2 cellular contexts compared by ENCODE assay signal in the genomic region with DNA sequence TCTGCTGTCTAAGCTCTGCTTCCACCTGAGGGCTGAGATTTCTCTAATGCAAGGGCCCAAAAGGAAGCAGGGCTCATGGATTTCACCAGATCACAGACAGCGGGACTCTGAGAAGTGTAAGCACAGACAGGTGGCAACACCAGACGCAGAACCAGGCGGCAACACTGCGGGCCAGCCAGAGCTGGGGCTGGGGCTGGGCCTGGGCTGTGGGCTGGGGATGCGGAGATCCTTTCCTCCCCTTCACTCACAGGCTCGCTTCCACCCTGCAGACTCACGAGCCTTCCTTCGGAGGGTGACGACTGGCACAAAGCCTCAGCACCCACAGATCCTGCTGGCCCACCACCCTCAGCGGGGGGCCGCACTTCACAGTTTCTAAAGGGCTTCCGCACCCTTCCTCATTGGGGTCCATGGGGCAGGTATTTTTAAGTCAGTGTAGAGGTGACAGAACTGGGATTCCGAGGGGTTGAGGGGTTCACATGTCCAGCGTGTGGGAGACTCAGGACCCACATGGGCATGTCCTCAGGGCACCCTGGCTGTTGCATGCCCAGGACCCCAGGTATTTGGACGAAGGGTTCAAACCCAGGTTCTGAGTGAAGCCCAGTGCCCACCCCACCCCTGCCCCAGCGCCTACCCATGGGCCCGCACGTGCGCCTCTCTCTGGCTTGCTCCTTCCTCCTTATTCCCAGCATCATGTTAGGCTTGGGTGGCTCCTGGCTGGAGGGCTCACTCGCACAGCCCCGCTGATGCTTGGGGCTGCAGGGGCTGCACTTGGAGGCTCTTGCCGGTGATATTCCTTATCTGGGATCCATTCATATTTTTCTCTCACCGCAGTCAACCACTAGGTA.
TF ChIP-seq lines count a peak whose summit lies in the region.

No MANE protein-coding gene starts in this region.

TF ChIP-seq in GM23338, 12 proteins besides CTCF, POLR2A, EP300 and RAD21 (continues in another document):
- no peak for TF ChIP-seq STAT1 (IDR thresholded peaks at IDR 0.05; ENCODE audit: unreplicated experiment)
- no peak for TF ChIP-seq ZNF114 (CRISPR knock-in tag; IDR thresholded peaks at IDR 0.05)
- no peak for TF ChIP-seq EZH2phosphoT487 (IDR thresholded peaks at IDR 0.05; ENCODE audit: unreplicated experiment)
- TF ChIP-seq, protein P1, sequence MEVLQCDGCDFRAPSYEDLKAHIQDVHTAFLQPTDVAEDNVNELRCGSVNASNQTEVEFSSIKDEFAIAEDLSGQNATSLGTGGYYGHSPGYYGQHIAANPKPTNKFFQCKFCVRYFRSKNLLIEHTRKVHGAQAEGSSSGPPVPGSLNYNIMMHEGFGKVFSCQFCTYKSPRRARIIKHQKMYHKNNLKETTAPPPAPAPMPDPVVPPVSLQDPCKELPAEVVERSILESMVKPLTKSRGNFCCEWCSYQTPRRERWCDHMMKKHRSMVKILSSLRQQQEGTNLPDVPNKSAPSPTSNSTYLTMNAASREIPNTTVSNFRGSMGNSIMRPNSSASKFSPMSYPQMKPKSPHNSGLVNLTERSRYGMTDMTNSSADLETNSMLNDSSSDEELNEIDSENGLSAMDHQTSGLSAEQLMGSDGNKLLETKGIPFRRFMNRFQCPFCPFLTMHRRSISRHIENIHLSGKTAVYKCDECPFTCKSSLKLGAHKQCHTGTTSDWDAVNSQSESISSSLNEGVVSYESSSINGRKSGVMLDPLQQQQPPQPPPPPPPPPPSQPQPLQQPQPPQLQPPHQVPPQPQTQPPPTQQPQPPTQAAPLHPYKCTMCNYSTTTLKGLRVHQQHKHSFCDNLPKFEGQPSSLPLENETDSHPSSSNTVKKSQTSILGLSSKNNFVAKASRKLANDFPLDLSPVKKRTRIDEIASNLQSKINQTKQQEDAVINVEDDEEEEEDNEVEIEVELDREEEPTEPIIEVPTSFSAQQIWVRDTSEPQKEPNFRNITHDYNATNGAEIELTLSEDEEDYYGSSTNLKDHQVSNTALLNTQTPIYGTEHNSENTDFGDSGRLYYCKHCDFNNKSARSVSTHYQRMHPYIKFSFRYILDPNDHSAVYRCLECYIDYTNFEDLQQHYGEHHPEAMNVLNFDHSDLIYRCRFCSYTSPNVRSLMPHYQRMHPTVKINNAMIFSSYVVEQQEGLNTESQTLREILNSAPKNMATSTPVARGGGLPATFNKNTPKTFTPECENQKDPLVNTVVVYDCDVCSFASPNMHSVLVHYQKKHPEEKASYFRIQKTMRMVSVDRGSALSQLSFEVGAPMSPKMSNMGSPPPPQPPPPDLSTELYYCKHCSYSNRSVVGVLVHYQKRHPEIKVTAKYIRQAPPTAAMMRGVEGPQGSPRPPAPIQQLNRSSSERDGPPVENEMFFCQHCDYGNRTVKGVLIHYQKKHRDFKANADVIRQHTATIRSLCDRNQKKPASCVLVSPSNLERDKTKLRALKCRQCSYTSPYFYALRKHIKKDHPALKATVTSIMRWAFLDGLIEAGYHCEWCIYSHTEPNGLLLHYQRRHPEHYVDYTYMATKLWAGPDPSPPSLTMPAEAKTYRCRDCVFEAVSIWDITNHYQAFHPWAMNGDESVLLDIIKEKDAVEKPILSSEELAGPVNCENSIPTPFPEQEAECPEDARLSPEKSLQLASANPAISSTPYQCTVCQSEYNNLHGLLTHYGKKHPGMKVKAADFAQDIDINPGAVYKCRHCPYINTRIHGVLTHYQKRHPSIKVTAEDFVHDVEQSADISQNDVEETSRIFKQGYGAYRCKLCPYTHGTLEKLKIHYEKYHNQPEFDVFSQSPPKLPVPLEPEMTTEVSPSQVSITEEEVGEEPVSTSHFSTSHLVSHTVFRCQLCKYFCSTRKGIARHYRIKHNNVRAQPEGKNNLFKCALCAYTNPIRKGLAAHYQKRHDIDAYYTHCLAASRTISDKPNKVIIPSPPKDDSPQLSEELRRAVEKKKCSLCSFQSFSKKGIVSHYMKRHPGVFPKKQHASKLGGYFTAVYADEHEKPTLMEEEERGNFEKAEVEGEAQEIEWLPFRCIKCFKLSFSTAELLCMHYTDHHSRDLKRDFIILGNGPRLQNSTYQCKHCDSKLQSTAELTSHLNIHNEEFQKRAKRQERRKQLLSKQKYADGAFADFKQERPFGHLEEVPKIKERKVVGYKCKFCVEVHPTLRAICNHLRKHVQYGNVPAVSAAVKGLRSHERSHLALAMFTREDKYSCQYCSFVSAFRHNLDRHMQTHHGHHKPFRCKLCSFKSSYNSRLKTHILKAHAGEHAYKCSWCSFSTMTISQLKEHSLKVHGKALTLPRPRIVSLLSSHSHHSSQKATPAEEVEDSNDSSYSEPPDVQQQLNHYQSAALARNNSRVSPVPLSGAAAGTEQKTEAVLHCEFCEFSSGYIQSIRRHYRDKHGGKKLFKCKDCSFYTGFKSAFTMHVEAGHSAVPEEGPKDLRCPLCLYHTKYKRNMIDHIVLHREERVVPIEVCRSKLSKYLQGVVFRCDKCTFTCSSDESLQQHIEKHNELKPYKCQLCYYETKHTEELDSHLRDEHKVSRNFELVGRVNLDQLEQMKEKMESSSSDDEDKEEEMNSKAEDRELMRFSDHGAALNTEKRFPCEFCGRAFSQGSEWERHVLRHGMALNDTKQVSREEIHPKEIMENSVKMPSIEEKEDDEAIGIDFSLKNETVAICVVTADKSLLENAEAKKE (CRISPR knock-in tag; IDR thresholded peaks at IDR 0.05): no peak
- TF ChIP-seq JUNB (IDR thresholded peaks at IDR 0.05; ENCODE audit: unreplicated experiment): no peak
- TF ChIP-seq POLR2AphosphoS5 (IDR thresholded peaks at IDR 0.05; ENCODE audit: low read depth): no peak
- TF ChIP-seq, protein P2, sequence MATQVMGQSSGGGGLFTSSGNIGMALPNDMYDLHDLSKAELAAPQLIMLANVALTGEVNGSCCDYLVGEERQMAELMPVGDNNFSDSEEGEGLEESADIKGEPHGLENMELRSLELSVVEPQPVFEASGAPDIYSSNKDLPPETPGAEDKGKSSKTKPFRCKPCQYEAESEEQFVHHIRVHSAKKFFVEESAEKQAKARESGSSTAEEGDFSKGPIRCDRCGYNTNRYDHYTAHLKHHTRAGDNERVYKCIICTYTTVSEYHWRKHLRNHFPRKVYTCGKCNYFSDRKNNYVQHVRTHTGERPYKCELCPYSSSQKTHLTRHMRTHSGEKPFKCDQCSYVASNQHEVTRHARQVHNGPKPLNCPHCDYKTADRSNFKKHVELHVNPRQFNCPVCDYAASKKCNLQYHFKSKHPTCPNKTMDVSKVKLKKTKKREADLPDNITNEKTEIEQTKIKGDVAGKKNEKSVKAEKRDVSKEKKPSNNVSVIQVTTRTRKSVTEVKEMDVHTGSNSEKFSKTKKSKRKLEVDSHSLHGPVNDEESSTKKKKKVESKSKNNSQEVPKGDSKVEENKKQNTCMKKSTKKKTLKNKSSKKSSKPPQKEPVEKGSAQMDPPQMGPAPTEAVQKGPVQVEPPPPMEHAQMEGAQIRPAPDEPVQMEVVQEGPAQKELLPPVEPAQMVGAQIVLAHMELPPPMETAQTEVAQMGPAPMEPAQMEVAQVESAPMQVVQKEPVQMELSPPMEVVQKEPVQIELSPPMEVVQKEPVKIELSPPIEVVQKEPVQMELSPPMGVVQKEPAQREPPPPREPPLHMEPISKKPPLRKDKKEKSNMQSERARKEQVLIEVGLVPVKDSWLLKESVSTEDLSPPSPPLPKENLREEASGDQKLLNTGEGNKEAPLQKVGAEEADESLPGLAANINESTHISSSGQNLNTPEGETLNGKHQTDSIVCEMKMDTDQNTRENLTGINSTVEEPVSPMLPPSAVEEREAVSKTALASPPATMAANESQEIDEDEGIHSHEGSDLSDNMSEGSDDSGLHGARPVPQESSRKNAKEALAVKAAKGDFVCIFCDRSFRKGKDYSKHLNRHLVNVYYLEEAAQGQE (IDR thresholded peaks at IDR 0.05; ENCODE audit: unreplicated experiment): no peak

TF ChIP-seq in H1, 55 proteins besides CTCF, POLR2A, EP300 and RAD21:
- TF ChIP-seq TAF7 (optimal IDR thresholded peaks at IDR 0.05; ENCODE audit: borderline replicate concordance, low read depth, low read length) (no peak), SAP30 (IDR thresholded peaks at IDR 0.05; ENCODE audit: insufficient read depth, insufficient replicate concordance, low read length) (no peak), TAF1 (IDR thresholded peaks at IDR 0.05; ENCODE audit: low read depth, low read length) (no peak), HDAC6 (IDR thresholded peaks at IDR 0.05; ENCODE audit: low read depth, low read length) (no peak), HDAC2 (IDR thresholded peaks at IDR 0.05; ENCODE audit: borderline replicate concordance in 1 of 2, low read depth in 2 of 2, low read length in 2 of 2) (no peak), POU5F1 (IDR thresholded peaks at IDR 0.05; ENCODE audit: low read depth, low read length) (no peak), EZH2 (IDR thresholded peaks at IDR 0.05; ENCODE audit: low read depth, low read length, severe bottlenecking) (no peak), TEAD4 (IDR thresholded peaks at IDR 0.05; ENCODE audit: low read depth, low read length) (no peak), KDM5A (IDR thresholded peaks at IDR 0.05; ENCODE audit: low read length) (no peak), NANOG (IDR thresholded peaks at IDR 0.05; ENCODE audit: insufficient read depth, low read depth, low read length, poor library complexity, severe bottlenecking) (no peak), NRF1 (IDR thresholded peaks at IDR 0.05; ENCODE audit: low read depth, low read length) (no peak), EGR1 (IDR thresholded peaks at IDR 0.05; ENCODE audit: borderline replicate concordance, low read depth, low read length) (no peak), SP2 (IDR thresholded peaks at IDR 0.05; ENCODE audit: low read length) (no peak), JUND (IDR thresholded peaks at IDR 0.05; ENCODE audit: low read length) (no peak), SIX5 (IDR thresholded peaks at IDR 0.05; ENCODE audit: low read depth, low read length) (no peak), SIRT6 (IDR thresholded peaks at IDR 0.05; ENCODE audit: low read length) (no peak), CBX5 (IDR thresholded peaks at IDR 0.05; ENCODE audit: low read depth, low read length) (no peak), PHF8 (conservative IDR thresholded peaks at IDR 0.05; ENCODE audit: low read depth, low read length) (no peak), ASH2L (IDR thresholded peaks at IDR 0.05; ENCODE audit: low read length) (no peak)
- TF ChIP-seq, protein P3, sequence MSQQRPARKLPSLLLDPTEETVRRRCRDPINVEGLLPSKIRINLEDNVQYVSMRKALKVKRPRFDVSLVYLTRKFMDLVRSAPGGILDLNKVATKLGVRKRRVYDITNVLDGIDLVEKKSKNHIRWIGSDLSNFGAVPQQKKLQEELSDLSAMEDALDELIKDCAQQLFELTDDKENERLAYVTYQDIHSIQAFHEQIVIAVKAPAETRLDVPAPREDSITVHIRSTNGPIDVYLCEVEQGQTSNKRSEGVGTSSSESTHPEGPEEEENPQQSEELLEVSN (IDR thresholded peaks at IDR 0.05): no peak
TF ChIP-seq in H1: peak in this region for 0.
